In the genomic region with DNA sequence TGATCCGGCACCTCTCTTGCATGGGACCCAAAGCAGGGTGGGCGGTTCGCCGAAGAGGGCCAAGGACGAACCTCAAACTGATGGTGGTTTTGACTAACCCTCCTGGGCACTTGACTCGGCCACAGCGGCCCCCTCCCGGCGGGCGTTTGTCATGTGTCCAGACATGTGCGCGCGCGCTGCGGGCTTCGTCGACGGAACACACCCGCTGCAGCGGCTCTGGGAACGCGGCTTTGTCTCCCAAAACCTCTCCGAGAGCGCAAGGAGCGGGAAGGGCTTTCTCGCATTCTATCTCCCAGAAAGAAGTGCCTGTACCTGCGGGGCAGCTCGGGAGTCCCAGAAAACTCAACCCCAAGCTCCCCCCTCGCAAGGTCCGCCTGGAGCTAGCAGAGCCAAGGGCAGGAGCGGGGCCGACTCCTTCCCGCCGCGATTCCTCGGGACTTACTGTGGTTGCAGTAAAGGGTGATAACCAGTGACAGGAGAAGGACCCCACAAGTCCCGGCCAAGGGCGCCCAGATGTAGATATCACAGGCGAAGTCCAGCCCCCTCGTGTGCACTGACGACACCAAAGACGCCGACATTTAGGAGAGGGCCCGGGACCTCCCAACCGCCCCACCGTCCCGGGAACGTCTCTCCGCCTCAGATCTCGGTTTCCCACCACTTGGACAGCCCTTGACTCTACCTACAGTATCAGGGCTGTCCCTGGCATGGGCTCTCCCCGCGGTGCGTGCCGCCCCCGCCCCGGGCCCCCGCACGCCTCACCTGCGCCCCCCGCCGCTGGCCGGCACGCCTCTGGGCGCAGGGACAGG, we compare ENCODE assay signal across 1 cellular context.
TF ChIP-seq lines count a peak whose summit lies in the region.

No MANE protein-coding gene starts in this region.

TF ChIP-seq in H1, 55 proteins besides CTCF, POLR2A, EP300 and RAD21 (continued from another document):
- TF ChIP-seq JUN (IDR thresholded peaks at IDR 0.05; ENCODE audit: low read depth, low read length), result no peak
- TF ChIP-seq, protein P1, sequence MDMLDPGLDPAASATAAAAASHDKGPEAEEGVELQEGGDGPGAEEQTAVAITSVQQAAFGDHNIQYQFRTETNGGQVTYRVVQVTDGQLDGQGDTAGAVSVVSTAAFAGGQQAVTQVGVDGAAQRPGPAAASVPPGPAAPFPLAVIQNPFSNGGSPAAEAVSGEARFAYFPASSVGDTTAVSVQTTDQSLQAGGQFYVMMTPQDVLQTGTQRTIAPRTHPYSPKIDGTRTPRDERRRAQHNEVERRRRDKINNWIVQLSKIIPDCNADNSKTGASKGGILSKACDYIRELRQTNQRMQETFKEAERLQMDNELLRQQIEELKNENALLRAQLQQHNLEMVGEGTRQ (IDR thresholded peaks at IDR 0.05; ENCODE audit: low read length), result peak; percentile 70
- TF ChIP-seq TCF12 (IDR thresholded peaks at IDR 0.05; ENCODE audit: low read depth, low read length), result no peak
- peak; percentile 67 for TF ChIP-seq EZH2 (IDR thresholded peaks at IDR 0.05; ENCODE audit: low read depth, low read length, severe bottlenecking)
- TF ChIP-seq SUZ12 (IDR thresholded peaks at IDR 0.05; ENCODE audit: low read length), result peak; percentile 76; the same call in 1 of the 2 replicates
- TF ChIP-seq, protein P2, sequence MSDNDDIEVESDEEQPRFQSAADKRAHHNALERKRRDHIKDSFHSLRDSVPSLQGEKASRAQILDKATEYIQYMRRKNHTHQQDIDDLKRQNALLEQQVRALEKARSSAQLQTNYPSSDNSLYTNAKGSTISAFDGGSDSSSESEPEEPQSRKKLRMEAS (IDR thresholded peaks at IDR 0.05), result peak; percentile 100
- no peak for TF ChIP-seq SP4 (IDR thresholded peaks at IDR 0.05; ENCODE audit: low read length)
- 0 out of 2 replicates have a peak, but pooled peaks have one; percentile 16 for TF ChIP-seq SP1 (IDR thresholded peaks at IDR 0.05; ENCODE audit: low read depth, low read length)
- TF ChIP-seq CTBP2 (IDR thresholded peaks at IDR 0.05; ENCODE audit: borderline replicate concordance, insufficient read depth, insufficient read length, low read length), result no peak
- TF ChIP-seq ZNF274 (IDR thresholded peaks at IDR 0.05; ENCODE audit: borderline replicate concordance, extremely low read depth, low read length), result no peak
- TF ChIP-seq ASH2L (IDR thresholded peaks at IDR 0.05; ENCODE audit: low read length), result peak; percentile 21
- TF ChIP-seq JUND (IDR thresholded peaks at IDR 0.05; ENCODE audit: low read length), result no peak
- peak; percentile 30; the same call in 1 of the 2 replicates for TF ChIP-seq KDM1A (IDR thresholded peaks at IDR 0.05; ENCODE audit: borderline replicate concordance, low read length)
